ENCODE assay signal across 1 cellular context in genomic region chr15:72271221-72271620, GRCh38.
TF ChIP-seq lines count a peak whose summit lies in the region.

No MANE protein-coding gene starts in this region.

TF ChIP-seq in IMR-90, 13 proteins besides CTCF, POLR2A, EP300 and RAD21:
- no peak for TF ChIP-seq CHD1 (IDR thresholded peaks at IDR 0.05; ENCODE audit: low read depth, low read length)
- no peak for TF ChIP-seq SMC3 (IDR thresholded peaks at IDR 0.05; ENCODE audit: low read depth, low read length)
- no peak for TF ChIP-seq FOS (IDR thresholded peaks at IDR 0.05; ENCODE audit: low read depth, low read length)
- TF ChIP-seq NFE2L2 (IDR thresholded peaks at IDR 0.05; ENCODE audit: low read depth, low read length) = no peak
- TF ChIP-seq RCOR1 (IDR thresholded peaks at IDR 0.05; ENCODE audit: insufficient replicate concordance, low read length) = no peak
- no peak for TF ChIP-seq RFX5 (IDR thresholded peaks at IDR 0.05; ENCODE audit: low read depth, low read length)
- TF ChIP-seq USF2 (IDR thresholded peaks at IDR 0.05; ENCODE audit: low read depth, low read length) = no peak
- TF ChIP-seq CEBPB (IDR thresholded peaks at IDR 0.05; ENCODE audit: low read depth, low read length) = no peak
- TF ChIP-seq ELK1 (IDR thresholded peaks at IDR 0.05; ENCODE audit: borderline replicate concordance, low read depth, low read length) = no peak
- no peak for TF ChIP-seq MXI1 (IDR thresholded peaks at IDR 0.05; ENCODE audit: borderline replicate concordance, low read depth, low read length)
- no peak for TF ChIP-seq MAFK (IDR thresholded peaks at IDR 0.05; ENCODE audit: low read depth, low read length)
- no peak for TF ChIP-seq BHLHE40 (IDR thresholded peaks at IDR 0.05; ENCODE audit: low read depth, low read length)
- no peak for TF ChIP-seq MAZ (IDR thresholded peaks at IDR 0.05; ENCODE audit: borderline replicate concordance, low read depth, low read length)
